Comparison of ENCODE assay signal across 28 cellular contexts in genomic region chrY:8852278-8852677, GRCh38.
"Had no signal": no experiment of that assay in that cellular context is flagged by ENCODE, and none has a peak within 500 bp of the region (broad histone marks: within the 10 kb centered on the region; RNA-seq: fewer than 3 reads in every experiment).

No MANE protein-coding gene starts in this region.

- H3K27me3 ChIP-seq: colonic mucosa, dorsolateral prefrontal cortex, esophagus muscularis mucosa, esophagus squamous epithelium, foreskin keratinocyte, gastrocnemius medialis, gastroesophageal sphincter, heart left ventricle, heart right ventricle had no signal

- ATAC-seq: effector memory CD8-positive, alpha-beta T cell; esophagus mucosa; foreskin keratinocyte; gastrocnemius medialis; gastroesophageal sphincter; heart left ventricle; heart right ventricle had no signal

- DNase-seq: colonic mucosa; cortex of kidney; dermis blood vessel endothelial cell; dorsolateral prefrontal cortex; effector CD4-positive, alpha-beta T cell; effector CD8-positive, alpha-beta T cell; effector memory CD4-positive, alpha-beta T cell; effector memory CD8-positive, alpha-beta T cell; endodermal cell; erythroblast; esophagus squamous epithelium; foreskin fibroblast; foreskin keratinocyte; foreskin melanocyte; gastrocnemius medialis; glutamatergic neuron; head of caudate nucleus; heart left ventricle; heart right ventricle had no signal

- H3K9me3 ChIP-seq: colonic mucosa, esophagus muscularis mucosa, esophagus squamous epithelium, gastrocnemius medialis, gastroesophageal sphincter, heart left ventricle, heart right ventricle had no signal

- H3K27ac ChIP-seq: colonic mucosa, coronary artery, dorsolateral prefrontal cortex, epithelial cell of prostate, esophagus muscularis mucosa, esophagus squamous epithelium, foreskin keratinocyte, gastrocnemius medialis, gastroesophageal sphincter, heart left ventricle, heart right ventricle had no signal

- H3K36me3 ChIP-seq: colonic mucosa, esophagus muscularis mucosa, esophagus squamous epithelium, gastrocnemius medialis, gastroesophageal sphincter, heart left ventricle, heart right ventricle had no signal

- H3K4me3 ChIP-seq: colonic mucosa, coronary artery, dorsolateral prefrontal cortex, esophagus muscularis mucosa, esophagus squamous epithelium, gastrocnemius medialis, gastroesophageal sphincter, heart left ventricle, heart right ventricle had no signal

- H3K4me1 ChIP-seq: colonic mucosa, esophagus muscularis mucosa, esophagus squamous epithelium, foreskin keratinocyte, gastrocnemius medialis, gastroesophageal sphincter, heart left ventricle, heart right ventricle had no signal

- FAIRE-seq: colon, endometrium, endothelial cell of umbilical vein, frontal cortex had no signal
